Comparison of ENCODE assay signal across 8 cellular contexts in the genomic region with DNA sequence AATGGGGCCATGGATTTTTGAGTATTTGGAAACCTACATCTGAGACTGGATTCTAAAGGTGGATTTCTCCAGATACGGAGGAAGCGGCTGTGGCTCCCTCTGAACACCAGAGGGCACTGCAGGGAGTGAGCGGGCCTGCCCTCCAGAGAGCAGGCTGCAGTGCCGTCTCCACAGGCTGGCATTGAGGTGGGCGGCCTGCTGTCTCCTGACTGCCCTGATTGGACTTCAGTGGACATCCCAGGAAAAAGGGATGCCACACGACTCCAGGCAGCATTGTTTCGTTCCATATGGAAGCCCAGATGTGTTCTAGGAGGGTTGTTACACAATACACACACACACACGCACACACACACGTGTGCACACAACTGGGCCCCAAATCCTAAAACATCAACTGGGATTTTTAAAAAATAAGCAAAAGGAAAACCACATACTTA. TPM values are rescaled to one million over a fixed set of nuclear protein-coding genes. Genes with fewer than 3 reads are reported as not detected.
A peak's percentile ranks its signal among the peaks of the same experiment; 100 is the strongest.
DNase-seq lines count a peak whose midpoint lies in the region; ATAC-seq and TF ChIP-seq lines count a peak whose summit lies in the region.

No MANE protein-coding gene starts in this region.

- peak; percentile 94 for TF ChIP-seq CTCF in neural crest cell (conservative IDR thresholded peaks at IDR 0.05)
- TF ChIP-seq CTCF in upper lobe of right lung (IDR thresholded peaks at IDR 0.05): peak; percentile 81

- no peaks in the 10 kb centered on the region for H3K4me1 ChIP-seq in upper lobe of right lung

- no peaks in the 10 kb centered on the region for H3K9me3 ChIP-seq in upper lobe of right lung

- no peaks in the 10 kb centered on the region for H3K27me3 ChIP-seq in upper lobe of right lung

- H3K27ac Mint-ChIP-seq in neural crest cell (ENCODE audit: unreplicated experiment): no peak overlapping the region

- ATAC-seq in upper lobe of right lung: peak; percentile 89

- no peak overlapping the region for H3K27ac ChIP-seq in upper lobe of right lung

- DNase-seq in AML-193 (lab: John Stamatoyannopoulos, UW): peak; percentile 2 to 22
- DNase-seq in H4 (ENCODE audit: low spot score): peak; percentile 63
- peak; percentile 58 for DNase-seq in NCI-H69 (lab: John Stamatoyannopoulos, UW)
- peak; percentile 29 for DNase-seq in activated T-cell treated with anti-CD3 and anti-CD28 coated beads for 24 hours (ENCODE audit: low read depth)
- DNase-seq in fibroblast of peridontal ligament (ENCODE audit: extremely low read depth): peak; percentile 38
- peak; percentile 72 for DNase-seq in neural crest cell (ENCODE audit: low read depth, low spot score)
- peak; percentile 74 for DNase-seq in upper lobe of right lung
- no peak for DNase-seq in posterior vena cava (ENCODE audit: low spot score)

- intact Hi-C loops in upper lobe of right lung (cut with DNase I): no loop called here
- intact Hi-C loops in posterior vena cava (cut with DNase I): loop anchor here in 1 of 2 donors (5.0 kb wide), 1 partner anchor 769 kb away; no protein-coding TSS in a partner anchor

- H3K9me3 Mint-ChIP-seq in neural crest cell: no peaks in the 10 kb centered on the region

- no peaks in the 10 kb centered on the region for H3K36me3 Mint-ChIP-seq in neural crest cell (ENCODE audit: low read depth)

- no peak overlapping the region for H3K4me3 Mint-ChIP-seq in neural crest cell

- H3K4me1 Mint-ChIP-seq in neural crest cell: peaks cover 13% of the 10 kb centered on the region

- H3K36me3 ChIP-seq in upper lobe of right lung: no peaks in the 10 kb centered on the region

- H3K27me3 Mint-ChIP-seq in neural crest cell (ENCODE audit: low read depth): peaks cover 21% of the 10 kb centered on the region

- no peak overlapping the region for H3K4me3 ChIP-seq in upper lobe of right lung

RNA-seq across cellular contexts. Expression of a gene that starts 20.9 kb away (rescaled TPM):
- total RNA-seq in H4 (2014; rRNA removed; shearing (Covaris generic)): 0.89 and 0.99 TPM in 2 replicates
- total RNA-seq in neural crest cell: 1.9 and 2.0 TPM in 2 replicates
- 36.8 TPM for total RNA-seq in upper lobe of right lung
- 10 to 100 TPM in 1 of 2 donors, 1 to 10 TPM in 1; 9.2 to 16.4 TPM for total RNA-seq in posterior vena cava
